ENCODE assay signal across 8 cellular contexts in genomic region chr1:63773496-63773814, GRCh38. TPM values are rescaled to one million over a fixed set of nuclear protein-coding genes. Genes with fewer than 3 reads are reported as not detected.
A peak's percentile ranks its signal among the peaks of the same experiment; 100 is the strongest.
DNase-seq lines count a peak whose midpoint lies in the region; ATAC-seq and TF ChIP-seq lines count a peak whose summit lies in the region.

No MANE protein-coding gene starts in this region.

- H3K4me3 ChIP-seq in RWPE2 (ENCODE audit: severe bottlenecking) (peak overlapping the region; percentile 70), skeletal muscle satellite cell (ENCODE audit: low read length) (peak overlapping the region; percentile 97)

- no peak overlapping the region for H3K27ac ChIP-seq in RWPE2 (ENCODE audit: poor library complexity, severe bottlenecking)

- DNase-seq in RWPE2 (ENCODE audit: low spot score) (no peak), fibroblast of peridontal ligament (ENCODE audit: extremely low read depth) (peak; percentile 15), HT-29 (ENCODE audit: low spot score) (no peak), pons (ENCODE audit: low spot score) (no peak), NCI-H69 (lab: John Stamatoyannopoulos, UW) (no peak), NCI-H1694 treated with DMSO at 0.1 percent for 48 hours (lab: John Stamatoyannopoulos, UW) (no peak)

- H3K36me3 ChIP-seq in RWPE2 (ENCODE audit: low read depth) = no peaks in the 10 kb centered on the region
- peaks cover 2% of the 10 kb centered on the region for H3K36me3 ChIP-seq in skeletal muscle satellite cell (ENCODE audit: insufficient read depth, low read length)

- H3K27me3 ChIP-seq in RWPE2 (ENCODE audit: insufficient read depth, poor library complexity, severe bottlenecking) (no peaks in the 10 kb centered on the region), skeletal muscle satellite cell (ENCODE audit: control insufficient read depth, insufficient read depth, low read length) (no peaks in the 10 kb centered on the region)

- no peak for TF ChIP-seq CTCF in RWPE2 (IDR thresholded peaks at IDR 0.05; ENCODE audit: poor library complexity, severe bottlenecking)

- ATAC-seq in GM21723 (IDR thresholded peaks at IDR 0.05; ENCODE audit: unreplicated experiment) (peak; percentile 15), RWPE2 (ENCODE audit: low read depth) (no peak)

- no peaks in the 10 kb centered on the region for H3K9me3 ChIP-seq in RWPE2 (ENCODE audit: severe bottlenecking)
- H3K9me3 ChIP-seq in skeletal muscle satellite cell (replicated peaks; ENCODE audit: low read length) = no peaks in the 10 kb centered on the region

- no peaks in the 10 kb centered on the region for H3K4me1 ChIP-seq in RWPE2 (ENCODE audit: insufficient read depth, poor library complexity, severe bottlenecking)
- peaks cover 19% of the 10 kb centered on the region for H3K4me1 ChIP-seq in skeletal muscle satellite cell (ENCODE audit: control insufficient read depth, insufficient read depth, low read length)

- H3K9ac ChIP-seq in skeletal muscle satellite cell (ENCODE audit: low read depth, low read length) = peak overlapping the region; percentile 91

- H3K4me2 ChIP-seq in skeletal muscle satellite cell (ENCODE audit: low read length) = peak overlapping the region; percentile 97

RNA-seq across cellular contexts. Expression of gene ROR1, which starts 0.4 kb away (rescaled TPM):
- total RNA-seq in skeletal muscle satellite cell (2012; rRNA removed) = 14.7 and 15.7 TPM in 2 replicates
- 34.7 and 40.5 TPM in 2 replicates for total RNA-seq in HT-29 (2014; rRNA removed; shearing (Covaris generic))
